ENCODE assay signal across 19 cellular contexts in the genomic region with DNA sequence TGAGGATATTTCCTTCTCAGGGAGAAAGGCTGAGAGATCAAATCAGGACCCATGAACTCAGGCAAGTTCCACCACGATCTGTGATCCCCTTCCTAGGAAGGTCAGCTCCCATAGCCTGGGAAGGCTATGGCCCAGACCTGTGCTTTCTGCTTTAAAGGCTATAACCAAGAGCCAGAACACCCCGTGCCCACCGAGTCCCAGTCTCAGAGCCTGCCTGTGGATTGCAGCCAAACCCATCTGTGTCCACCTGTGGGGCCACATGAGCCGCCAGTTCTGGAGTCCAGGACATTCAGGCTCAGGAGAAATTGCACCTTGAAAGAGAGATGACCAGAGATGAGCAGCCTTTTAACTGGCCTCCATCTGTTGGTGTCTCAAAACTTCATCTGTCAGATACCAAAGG. TPM values are rescaled to one million over a fixed set of nuclear protein-coding genes. Genes with fewer than 3 reads are reported as not detected.
"Had no signal": no experiment of that assay in that cellular context is flagged by ENCODE, and none has a peak within 500 bp of the region (broad histone marks: within the 10 kb centered on the region; RNA-seq: fewer than 3 reads in every experiment).

No MANE protein-coding gene starts in this region.

- H3K27me3 ChIP-seq: upper lobe of right lung had no signal

- H3K27ac Mint-ChIP-seq: activated B cell treated with CpG ODN at 0.5 μM for 24 hours, memory B cell had no signal

- H3K9me3 ChIP-seq: gastroesophageal sphincter, left ventricle myocardium inferior, suprapubic skin, upper lobe of right lung had no signal

- H3K4me3 Mint-ChIP-seq: activated B cell treated with CpG ODN at 0.5 μM for 24 hours; activated CD4-positive, alpha-beta memory T cell treated with anti-CD3 and anti-CD28 coated beads for 36 hours; memory B cell; neural crest cell had no signal

- H3K27ac ChIP-seq: epithelial cell of prostate, gastroesophageal sphincter, left ventricle myocardium inferior, suprapubic skin, upper lobe of right lung had no signal

- H3K27me3 Mint-ChIP-seq: activated CD4-positive, alpha-beta memory T cell treated with anti-CD3 and anti-CD28 coated beads for 36 hours had no signal

- H3K36me3 Mint-ChIP-seq: activated CD4-positive, alpha-beta memory T cell treated with anti-CD3 and anti-CD28 coated beads for 36 hours; memory B cell had no signal

- H3K9me3 Mint-ChIP-seq: activated B cell treated with CpG ODN at 0.5 μM for 24 hours; activated CD4-positive, alpha-beta memory T cell treated with anti-CD3 and anti-CD28 coated beads for 36 hours; activated T-helper 2 cell treated with anti-CD3 and anti-CD28 coated beads, Interferon-gamma antibody, Interleukin-2, Interleukin-4, amounts not matched to agents 10 μg/mL and 5 μg/mL and 100 μg/mL, durations not matched to agents 14 hours and 24 hours and 36 hours; memory B cell; neural crest cell had no signal

- DNase-seq: activated B cell treated with CpG ODN at 0.5 μM for 24 hours; activated CD4-positive, alpha-beta memory T cell treated with anti-CD3 and anti-CD28 coated beads for 36 hours; activated T-cell treated with anti-CD3 and anti-CD28 coated beads for 4 hours; cortex of kidney; effector memory CD4-positive, alpha-beta T cell; islet precursor cell; left ventricle myocardium inferior; stimulated activated CD4-positive, alpha-beta T cell treated with anti-CD3 and anti-CD28 coated beads, Interleukin-12 subunit alpha, Interleukin-12 subunit beta, amount 100 ng/mL, for 4 hours; stimulated activated CD4-positive, alpha-beta T cell treated with anti-CD3 and anti-CD28 coated beads, Interleukin-2, amount 100 ng/mL, for 48 hours; stimulated activated naive CD4-positive, alpha-beta T cell treated with Interleukin-2 at 50 U/mL for 16 hours; upper lobe of right lung had no signal

- H3K36me3 ChIP-seq: gastroesophageal sphincter, left ventricle myocardium inferior, suprapubic skin, upper lobe of right lung had no signal

- H3K4me3 ChIP-seq: gastroesophageal sphincter, left ventricle myocardium inferior, suprapubic skin, upper lobe of right lung had no signal

RNA-seq across cellular contexts. Expression of a gene that starts 46.9 kb away (rescaled TPM):
- total RNA-seq: activated B cell treated with CpG ODN at 0.5 μM for 24 hours, osteocyte, SK-MEL-5 had no signal
